8 cellular contexts compared by ENCODE assay signal in genomic region chr10:103451871-103452713, GRCh38. TPM values are rescaled to one million over a fixed set of nuclear protein-coding genes. Genes with fewer than 3 reads are reported as not detected.
A peak's percentile ranks its signal among the peaks of the same experiment; 100 is the strongest.
DNase-seq lines count a peak whose midpoint lies in the region; ATAC-seq and TF ChIP-seq lines count a peak whose summit lies in the region.

A gene with protein sequence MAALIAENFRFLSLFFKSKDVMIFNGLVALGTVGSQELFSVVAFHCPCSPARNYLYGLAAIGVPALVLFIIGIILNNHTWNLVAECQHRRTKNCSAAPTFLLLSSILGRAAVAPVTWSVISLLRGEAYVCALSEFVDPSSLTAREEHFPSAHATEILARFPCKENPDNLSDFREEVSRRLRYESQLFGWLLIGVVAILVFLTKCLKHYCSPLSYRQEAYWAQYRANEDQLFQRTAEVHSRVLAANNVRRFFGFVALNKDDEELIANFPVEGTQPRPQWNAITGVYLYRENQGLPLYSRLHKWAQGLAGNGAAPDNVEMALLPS (minus strand): TSS chr10:103452370. CDS start chr10:103449941, 2,429 bp downstream.

- peak; percentile 62 for TF ChIP-seq POLR2A in GM18951 (IDR thresholded peaks at IDR 0.05; ENCODE audit: extremely low read depth, insufficient read depth, insufficient read length)

- H3K9me3 ChIP-seq in SK-N-MC (ENCODE audit: low read depth, low read length) (no peaks in the 10 kb centered on the region), upper lobe of right lung (no peaks in the 10 kb centered on the region)

- H3K4me3 ChIP-seq in SK-N-MC (peak within 1 kb of the TSS; percentile 77), upper lobe of right lung (peak within 1 kb of the TSS; percentile 90)

- no peaks in the 10 kb centered on the region for H3K9me3 Mint-ChIP-seq in activated naive CD8-positive, alpha-beta T cell (ENCODE audit: low read depth)

- H3K36me3 ChIP-seq in SK-N-MC (ENCODE audit: insufficient read depth, low read length) (no peaks in the 10 kb centered on the region; the same call in 1 of the 2 replicates), upper lobe of right lung (peaks cover 36% of the 10 kb centered on the region)

- intact Hi-C loops in Right ventricle myocardium inferior (cut with DNase I) (no loop called here), posterior vena cava (cut with DNase I) (no loop called here), upper lobe of right lung (cut with DNase I) (no loop called here)

- no peaks in the 10 kb centered on the region for H3K36me3 Mint-ChIP-seq in activated naive CD8-positive, alpha-beta T cell

- peak within 1 kb of the TSS; percentile 60 for H3K9ac ChIP-seq in SK-N-MC (ENCODE audit: insufficient read length)

- H3K27ac ChIP-seq in SK-N-MC = no peak within 1 kb of the TSS
- peak within 1 kb of the TSS; percentile 90 for H3K27ac ChIP-seq in upper lobe of right lung

- H3K27ac Mint-ChIP-seq in activated naive CD8-positive, alpha-beta T cell = peak within 1 kb of the TSS; percentile 68

- H3K27me3 Mint-ChIP-seq in activated naive CD8-positive, alpha-beta T cell = no peaks in the 10 kb centered on the region

- in situ Hi-C loops in GM18951 (cut with MboI; ENCODE audit: low sequenced_read_pairs, unreplicated experiment) = no loop called here

- ATAC-seq in HG03342 (IDR thresholded peaks at IDR 0.05; ENCODE audit: unreplicated experiment) = peak; percentile 72
- ATAC-seq in Right ventricle myocardium inferior = peak; percentile 65
- peak; percentile 73 for ATAC-seq in upper lobe of right lung

- H3K4me1 Mint-ChIP-seq in activated naive CD8-positive, alpha-beta T cell (ENCODE audit: low read depth) = peaks cover 40% of the 10 kb centered on the region

- H3K27me3 ChIP-seq in upper lobe of right lung = no peaks in the 10 kb centered on the region

- H3K4me3 Mint-ChIP-seq in activated naive CD8-positive, alpha-beta T cell = peak within 1 kb of the TSS; percentile 87

- peak; percentile 90 for DNase-seq in AG08396 (ENCODE audit: low spot score)
- DNase-seq in SK-N-MC (ENCODE audit: low read depth, low spot score) = no peak
- DNase-seq in Right ventricle myocardium inferior (ENCODE audit: missing footprints) = peak; percentile 88
- DNase-seq in posterior vena cava (ENCODE audit: low spot score) = peak; percentile 93
- DNase-seq in upper lobe of right lung = peak; percentile 82

- no peak for TF ChIP-seq CTCF in upper lobe of right lung (IDR thresholded peaks at IDR 0.05)

- H3K4me1 ChIP-seq in upper lobe of right lung = peaks cover 44% of the 10 kb centered on the region

RNA-seq across cellular contexts. Expression of the gene that starts here (rescaled TPM):
- total RNA-seq in Right ventricle myocardium inferior = 15.2 TPM
- 10 to 100 TPM; 49.8 to 59.4 TPM for total RNA-seq in posterior vena cava
- total RNA-seq in upper lobe of right lung = 29.4 TPM
